Comparison of ENCODE assay signal across 8 cellular contexts in the genomic region with DNA sequence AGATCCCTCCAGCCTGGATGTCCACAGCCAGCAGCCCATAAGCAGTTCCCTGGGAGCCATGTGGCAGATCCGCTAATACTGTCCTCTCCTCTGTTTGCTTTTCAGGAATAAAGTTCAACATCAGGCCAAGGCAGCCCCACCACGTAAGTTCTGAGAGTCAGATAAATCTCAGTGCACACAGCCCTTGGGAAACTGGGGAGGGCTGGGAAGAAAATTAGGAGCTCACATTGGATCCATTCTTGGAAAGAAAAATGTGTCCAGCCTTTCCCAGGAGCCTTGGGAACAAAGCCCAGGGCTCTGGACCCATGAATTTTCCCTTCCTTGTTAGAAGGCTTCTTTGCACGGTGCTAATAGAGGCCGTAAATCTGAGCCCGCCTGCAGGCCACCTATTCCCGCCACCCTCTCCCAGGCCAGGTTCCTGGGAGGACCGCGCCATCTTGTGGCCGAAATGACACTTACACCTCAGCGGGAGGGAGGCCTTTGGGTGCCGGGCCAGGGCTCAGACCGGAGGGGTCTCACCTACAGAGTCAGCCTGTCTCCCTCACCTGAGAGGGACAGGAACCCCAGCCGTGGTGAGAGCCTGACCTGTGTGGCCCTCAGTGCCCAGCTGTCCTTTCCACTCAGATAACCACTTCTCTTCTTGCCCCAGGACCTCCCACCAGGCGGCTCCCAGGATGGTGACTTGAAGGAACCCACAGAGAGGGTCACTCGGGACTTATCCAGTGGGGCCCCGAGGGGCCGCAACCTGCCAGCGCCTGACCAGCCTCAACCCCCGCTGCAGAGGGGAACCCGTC. TPM values are rescaled to one million over a fixed set of nuclear protein-coding genes. Genes with fewer than 3 reads are reported as not detected.
DNase-seq lines count a peak whose midpoint lies in the region; ATAC-seq lines count a peak whose summit lies in the region.

No MANE protein-coding gene starts in this region.

- DNase-seq in DMS153 (lab: John Stamatoyannopoulos, UW) = peak; percentile 51
- peak; percentile 77 for DNase-seq in HK-2 (ENCODE audit: unreplicated experiment)
- peak; percentile 29 for DNase-seq in NCI-H82 treated with DMSO at 0.1 percent for 48 hours (lab: John Stamatoyannopoulos, UW; ENCODE audit: unreplicated experiment)
- DNase-seq in activated CD8-positive, alpha-beta T cell treated with anti-CD3 and anti-CD28 coated beads, Interleukin-2, amount 10 ng/mL, durations not matched to agents 7 days and 5 days = peak; percentile 70
- peak; percentile 56 to 61 (median 60) for DNase-seq in effector memory CD8-positive, alpha-beta T cell
- DNase-seq in midbrain (lab: John Stamatoyannopoulos, UW) = peak; percentile 66
- peak; percentile 16 to 21 for DNase-seq in stimulated activated CD8-positive, alpha-beta memory T cell treated with anti-CD3 and anti-CD28 coated beads, Interleukin-7, amount 100 ng/mL, for 4 hours (ENCODE audit: low read depth in 2 of 2)

- H3K9me3 Mint-ChIP-seq in activated CD8-positive, alpha-beta T cell treated with anti-CD3 and anti-CD28 coated beads, Interleukin-2, amount 10 ng/mL, durations not matched to agents 7 days and 5 days (ENCODE audit: insufficient read depth) = no peaks in the 10 kb centered on the region
- no peaks in the 10 kb centered on the region for H3K9me3 Mint-ChIP-seq in effector memory CD8-positive, alpha-beta T cell

- CTCF ChIA-PET in activated CD8-positive, alpha-beta T cell treated with anti-CD3 and anti-CD28 coated beads, Interleukin-2, amount 10 ng/mL, durations not matched to agents 7 days and 5 days (lab: Charles Lee) = interaction anchor here (0.6 to 4.5 kb wide), 6 partner anchors 10 to 355 kb away, joined by 3 to 25 read pairs (median 8); no protein-coding TSS in a partner anchor

- POLR2A ChIA-PET in activated CD8-positive, alpha-beta T cell treated with anti-CD3 and anti-CD28 coated beads, Interleukin-2, amount 10 ng/mL, durations not matched to agents 7 days and 5 days (lab: Charles Lee) = no interaction called here

- no peaks in the 10 kb centered on the region for H3K4me1 Mint-ChIP-seq in activated CD8-positive, alpha-beta T cell treated with anti-CD3 and anti-CD28 coated beads, Interleukin-2, amount 10 ng/mL, durations not matched to agents 7 days and 5 days (ENCODE audit: low read depth)
- no peaks in the 10 kb centered on the region for H3K4me1 Mint-ChIP-seq in effector memory CD8-positive, alpha-beta T cell (ENCODE audit: low read depth in 2 of 2)

- no peaks in the 10 kb centered on the region for H3K36me3 Mint-ChIP-seq in activated CD8-positive, alpha-beta T cell treated with anti-CD3 and anti-CD28 coated beads, Interleukin-2, amount 10 ng/mL, durations not matched to agents 7 days and 5 days (ENCODE audit: low read depth)
- H3K36me3 Mint-ChIP-seq in effector memory CD8-positive, alpha-beta T cell (ENCODE audit: insufficient read depth) = no peaks in the 10 kb centered on the region

- H3K27ac Mint-ChIP-seq in activated CD8-positive, alpha-beta T cell treated with anti-CD3 and anti-CD28 coated beads, Interleukin-2, amount 10 ng/mL, durations not matched to agents 7 days and 5 days = no peak overlapping the region
- H3K27ac Mint-ChIP-seq in effector memory CD8-positive, alpha-beta T cell = no peak overlapping the region

- peak; percentile 80 for ATAC-seq in activated CD8-positive, alpha-beta T cell treated with anti-CD3 and anti-CD28 coated beads, Interleukin-2, amount 10 ng/mL, durations not matched to agents 7 days and 5 days
- ATAC-seq in effector memory CD8-positive, alpha-beta T cell (replicated peaks) = peak; percentile 58
- no peak for ATAC-seq in HG03571 (IDR thresholded peaks at IDR 0.05; ENCODE audit: unreplicated experiment)

- no peak overlapping the region for H3K4me3 Mint-ChIP-seq in activated CD8-positive, alpha-beta T cell treated with anti-CD3 and anti-CD28 coated beads, Interleukin-2, amount 10 ng/mL, durations not matched to agents 7 days and 5 days
- no peak overlapping the region for H3K4me3 Mint-ChIP-seq in effector memory CD8-positive, alpha-beta T cell

- no peaks in the 10 kb centered on the region for H3K27me3 Mint-ChIP-seq in activated CD8-positive, alpha-beta T cell treated with anti-CD3 and anti-CD28 coated beads, Interleukin-2, amount 10 ng/mL, durations not matched to agents 7 days and 5 days (ENCODE audit: low read depth)
- peaks cover 26 to 61% of the 10 kb centered on the region in 2 donors for H3K27me3 Mint-ChIP-seq in effector memory CD8-positive, alpha-beta T cell

RNA-seq across cellular contexts. Expression of gene KCTD15, which starts 25.2 kb away (rescaled TPM):
- under 1 TPM; 0.42 TPM for total RNA-seq in activated CD8-positive, alpha-beta T cell treated with anti-CD3 and anti-CD28 coated beads, Interleukin-2, amount 10 ng/mL, durations not matched to agents 7 days and 5 days

Comparison
In these comparisons a context has a peak if more than half of its experiments do, and no peak if none do; other contexts are left out.
1. DNase-seq: peak in every context shown above with its lines; median percentile 77 in HK-2; 70 in activated CD8-positive, alpha-beta T cell treated with anti-CD3 and anti-CD28 coated beads, Interleukin-2, amount 10 ng/mL, durations not matched to agents 7 days and 5 days; 66 in midbrain; 60 in effector memory CD8-positive, alpha-beta T cell; 51 in DMS153; 29 in NCI-H82 treated with DMSO at 0.1 percent for 48 hours; 18 in stimulated activated CD8-positive, alpha-beta memory T cell treated with anti-CD3 and anti-CD28 coated beads, Interleukin-7, amount 100 ng/mL, for 4 hours.